ENCODE assay signal across 18 cellular contexts in the genomic region with DNA sequence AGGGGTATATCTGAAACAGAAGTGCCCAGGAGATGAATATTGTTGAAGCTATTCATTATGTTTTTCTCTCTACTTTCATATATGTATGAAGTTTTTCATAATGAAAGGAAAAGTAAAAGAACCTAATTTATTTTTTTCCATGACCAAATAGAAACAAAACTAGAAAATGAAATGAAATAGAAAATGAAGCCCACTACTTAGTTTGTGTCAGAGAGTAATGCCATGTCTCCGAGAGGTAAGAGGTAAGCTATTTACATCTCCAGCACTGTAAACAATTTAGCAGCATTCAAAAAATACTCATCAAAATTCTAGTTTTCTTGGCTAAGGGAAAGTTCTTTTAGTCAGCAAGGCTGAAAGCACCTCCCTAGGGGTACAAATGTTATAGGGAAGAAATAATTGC.
DNase-seq lines count a peak whose midpoint lies in the region; ATAC-seq and TF ChIP-seq lines count a peak whose summit lies in the region.
"Had no signal": no experiment of that assay in that cellular context is flagged by ENCODE, and none has a peak within 500 bp of the region (broad histone marks: within the 10 kb centered on the region; RNA-seq: fewer than 3 reads in every experiment).

No MANE protein-coding gene starts in this region.

- H3K9me2 ChIP-seq in MM.1S (replicated peaks; ENCODE audit: insufficient read depth, low read length) (no peaks in the 10 kb centered on the region), GM23248 (ENCODE audit: insufficient read depth) (no peaks in the 10 kb centered on the region)

- 32 to 33% methylated on average over 1 of the region's 1 CpG for WGBS in GM23248 (ENCODE audit: low coverage in 1 of 2, low lambda C conversion rate in 2 of 2, missing lambda C conversion rate in 2 of 2), 2 experiments

- H3K9ac ChIP-seq in MM.1S (ENCODE audit: low read length) (no peak overlapping the region), GM23248 (no peak overlapping the region)
- H3K9ac ChIP-seq: BLaER1 had no signal

- H3K36me3 ChIP-seq in MM.1S (replicated peaks; ENCODE audit: insufficient read depth, low read length), result no peaks in the 10 kb centered on the region
- no peaks in the 10 kb centered on the region for H3K36me3 ChIP-seq in GM23248 (ENCODE audit: low read depth)
- H3K36me3 ChIP-seq: BLaER1 had no signal

- in situ Hi-C loops in GM23248 (cut with MboI), result no loop called here

- H3K79me2 ChIP-seq in MM.1S (ENCODE audit: low read length) (no peaks in the 10 kb centered on the region), GM23248 (ENCODE audit: insufficient read depth) (no peaks in the 10 kb centered on the region)

- H3K9me3 ChIP-seq in MM.1S (replicated peaks; ENCODE audit: insufficient read depth, low read length), result no peaks in the 10 kb centered on the region
- peaks cover 2% of the 10 kb centered on the region for H3K9me3 ChIP-seq in GM23248 (ENCODE audit: low read depth)
- H3K9me3 ChIP-seq: BLaER1, Caco-2 had no signal

- no peaks in the 10 kb centered on the region for H3K27me3 ChIP-seq in MM.1S (replicated peaks; ENCODE audit: insufficient read depth, low read length)
- no peaks in the 10 kb centered on the region for H3K27me3 ChIP-seq in GM23248 (replicated peaks; ENCODE audit: insufficient read depth)
- H3K27me3 ChIP-seq: BLaER1 had no signal

- no peaks in the 10 kb centered on the region for H3K4me1 ChIP-seq in MM.1S (ENCODE audit: low read length)
- H3K4me1 ChIP-seq in GM23248 (ENCODE audit: insufficient read depth), result no peaks in the 10 kb centered on the region
- H3K4me1 ChIP-seq: BLaER1 had no signal

- no peak for TF ChIP-seq CTCF in MM.1S (IDR thresholded peaks at IDR 0.05; ENCODE audit: low read length)

- ATAC-seq in GM18498 (IDR thresholded peaks at IDR 0.05; ENCODE audit: unreplicated experiment) (peak; percentile 46), GM21381 (IDR thresholded peaks at IDR 0.05; ENCODE audit: unreplicated experiment) (peak; percentile 35), GM21786 (IDR thresholded peaks at IDR 0.05; ENCODE audit: unreplicated experiment) (peak; percentile 33), HG03354 (IDR thresholded peaks at IDR 0.05; ENCODE audit: poor library complexity, severe bottlenecking, unreplicated experiment) (peak; percentile 36), GM21576 (IDR thresholded peaks at IDR 0.05; ENCODE audit: unreplicated experiment) (no peak)
- ATAC-seq: GM23338, K562 had no signal

- DNase-seq in MM.1S, result no peak
- DNase-seq in GM23248, result no peak
- DNase-seq: AML-193; Caco-2; CD8-positive, alpha-beta memory T cell; DND-41; GDM1; H7; Kasumi-1 had no signal

- H3K4me2 ChIP-seq in MM.1S (ENCODE audit: low read depth, low read length) (no peak overlapping the region), GM23248 (ENCODE audit: unreplicated experiment) (no peak overlapping the region)
- H3K4me2 ChIP-seq: BLaER1, GM23338 had no signal

- H2AFZ ChIP-seq in MM.1S (ENCODE audit: low read length) (no peak overlapping the region), GM23248 (no peak overlapping the region)
- H2AFZ ChIP-seq: GM23338 had no signal

- H3F3A ChIP-seq in MM.1S (ENCODE audit: insufficient read depth, low read length) (no peaks in the 10 kb centered on the region), GM23248 (ENCODE audit: insufficient read depth) (no peaks in the 10 kb centered on the region)

- no peak overlapping the region for H3K27ac ChIP-seq in MM.1S (ENCODE audit: low read length)
- H3K27ac ChIP-seq in GM23248, result no peak overlapping the region
- H3K27ac ChIP-seq: 22Rv1, BLaER1 had no signal

- H4K20me1 ChIP-seq in MM.1S (ENCODE audit: insufficient read depth, low read length), result no peaks in the 10 kb centered on the region
- H4K20me1 ChIP-seq in GM23248 (ENCODE audit: insufficient read depth), result no peaks in the 10 kb centered on the region
- H4K20me1 ChIP-seq: BLaER1 had no signal

- H3K4me3 ChIP-seq in MM.1S (ENCODE audit: low read length) (no peak overlapping the region), GM23248 (no peak overlapping the region)
- H3K4me3 ChIP-seq: BLaER1, GM23338, K562 had no signal
